11 cellular contexts compared by ENCODE assay signal in the genomic region with DNA sequence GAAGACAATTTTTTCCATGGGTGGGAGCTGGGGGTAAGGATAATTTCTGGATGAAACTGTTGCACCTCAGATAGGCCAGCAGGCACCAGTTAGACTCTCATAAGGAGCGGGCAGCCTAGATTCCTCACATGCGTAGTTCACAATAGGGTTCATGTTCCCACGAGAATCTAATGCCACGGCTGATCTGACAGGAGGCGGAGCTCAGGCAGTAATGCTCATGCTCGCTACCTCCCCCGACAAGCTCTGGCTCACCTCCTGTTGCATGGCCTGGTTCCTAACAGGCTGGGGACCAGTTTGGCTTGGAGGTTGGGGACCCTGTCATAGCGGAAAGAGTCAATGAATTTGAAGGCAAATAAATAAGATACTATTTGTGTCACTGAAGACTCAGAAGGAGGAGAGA.
"Had no signal": no experiment of that assay in that cellular context is flagged by ENCODE, and none has a peak within 500 bp of the region (broad histone marks: within the 10 kb centered on the region; RNA-seq: fewer than 3 reads in every experiment).

No MANE protein-coding gene starts in this region.

- H3K36me3 ChIP-seq: colonic mucosa, ovary had no signal

- DNase-seq: colonic mucosa; effector CD4-positive, alpha-beta T cell; kidney glomerular epithelial cell; mammary epithelial cell; natural killer cell; ovary; small intestine; stimulated activated CD4-positive, alpha-beta T cell treated with anti-CD3 and anti-CD28 coated beads, Interleukin-12 subunit alpha, Interleukin-12 subunit beta, amount 100 ng/mL, for 4 hours; trophoblast cell had no signal

- H3K4me3 ChIP-seq: colonic mucosa, gastroesophageal sphincter, ovary, right atrium auricular region had no signal

- H3K4me1 ChIP-seq: colonic mucosa, gastroesophageal sphincter had no signal

- H3K27ac ChIP-seq: colonic mucosa, gastroesophageal sphincter, ovary, right atrium auricular region had no signal

- H3K27me3 ChIP-seq: colonic mucosa, gastroesophageal sphincter, ovary, right atrium auricular region had no signal

- ATAC-seq: gastroesophageal sphincter had no signal
